In the genomic region with DNA sequence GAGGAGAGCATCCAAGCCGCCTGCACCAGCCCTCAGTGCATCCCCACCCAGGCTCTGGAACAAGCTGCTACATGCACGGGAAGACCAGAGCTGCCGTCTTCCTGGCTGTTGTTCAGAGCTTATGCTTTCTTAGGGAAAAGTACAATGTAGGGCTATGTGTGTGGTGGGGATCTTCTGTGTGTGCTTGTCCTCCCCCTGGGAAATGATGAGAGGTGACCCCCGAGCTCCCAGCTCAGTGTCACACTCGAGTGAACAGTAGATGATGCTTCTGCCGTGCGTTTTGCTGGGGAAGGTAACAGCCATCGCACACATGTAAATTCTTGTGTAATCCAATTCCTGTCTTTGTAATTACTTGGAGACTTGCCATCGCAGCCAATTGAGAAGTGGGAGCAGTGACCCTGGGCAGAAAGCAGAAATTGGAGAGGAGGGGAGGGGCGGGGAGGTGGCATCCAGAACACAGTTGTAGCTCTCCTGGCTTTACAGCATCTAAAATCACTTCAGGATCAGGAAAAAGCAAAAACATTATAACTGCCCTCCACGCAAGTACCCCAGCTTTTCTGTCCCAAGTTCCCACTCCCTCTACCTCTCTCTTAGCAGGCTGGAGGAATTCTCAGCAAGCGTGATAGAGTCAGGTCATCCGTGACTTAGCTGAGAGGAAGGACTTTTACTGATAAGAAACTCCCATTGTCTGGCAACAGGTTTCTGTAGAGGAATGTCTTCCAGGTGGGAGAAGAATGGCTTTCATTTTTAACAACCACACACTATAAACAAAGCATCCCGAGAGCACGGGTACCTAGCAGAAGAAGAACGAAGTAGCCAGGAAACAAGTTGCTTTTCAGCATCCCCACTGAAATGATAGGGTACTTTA, we compare ENCODE assay signal across 11 cellular contexts.
DNase-seq lines count a peak whose midpoint lies in the region; TF ChIP-seq lines count a peak whose summit lies in the region.
"Had no signal": no experiment of that assay in that cellular context is flagged by ENCODE, and none has a peak within 500 bp of the region (broad histone marks: within the 10 kb centered on the region; RNA-seq: fewer than 3 reads in every experiment).

No MANE protein-coding gene starts in this region.

- H2BK120ac ChIP-seq in mesendoderm (ENCODE audit: low read depth, low read length): no peak overlapping the region

- DNase-seq in DMS153 treated with DMSO at 0.1 percent for 48 hours (lab: John Stamatoyannopoulos, UW; ENCODE audit: unreplicated experiment) (peak; percentile 47), NCI-H2107 treated with DMSO at 0.1 percent for 48 hours (lab: John Stamatoyannopoulos, UW; ENCODE audit: unreplicated experiment) (peak; percentile 57), astrocyte of the hippocampus (ENCODE audit: low read depth, low spot score) (peak; percentile 74), mesendoderm (peak; percentile 89), esophagus muscularis mucosa (ENCODE audit: extremely low spot score) (no peak), coronary artery (ENCODE audit: low spot score) (no peak), nucleus accumbens (lab: John Stamatoyannopoulos, UW) (no peak), posterior vena cava (ENCODE audit: low spot score) (no peak)
- DNase-seq: hippocampal formation, T-helper 17 cell had no signal

- H3K27me3 ChIP-seq in mesendoderm (ENCODE audit: insufficient read depth, low read length, poor library complexity) (no peaks in the 10 kb centered on the region), esophagus muscularis mucosa (no peaks in the 10 kb centered on the region)
- H3K27me3 ChIP-seq: right atrium auricular region had no signal

- H3K4me2 ChIP-seq in mesendoderm (ENCODE audit: low read length): no peak overlapping the region

- no peak overlapping the region for H3K9ac ChIP-seq in mesendoderm (ENCODE audit: low read length)

- no peak overlapping the region for H4K5ac ChIP-seq in mesendoderm (ENCODE audit: low read length)

- no peak overlapping the region for H3K27ac ChIP-seq in mesendoderm (ENCODE audit: low read depth, low read length)
- H3K27ac ChIP-seq in esophagus muscularis mucosa (replicated peaks in 1 of 4): no peak overlapping the region
- H3K27ac ChIP-seq in coronary artery: peak overlapping the region in 1 of 2 donors; percentile 8
- H3K27ac ChIP-seq: right atrium auricular region had no signal

- H3K36me3 ChIP-seq in mesendoderm (ENCODE audit: control insufficient read depth, insufficient read depth, low read length): no peaks in the 10 kb centered on the region
- peaks cover 0 to 5% (median 0%) of the 10 kb centered on the region in 4 donors for H3K36me3 ChIP-seq in esophagus muscularis mucosa
- H3K36me3 ChIP-seq: right atrium auricular region had no signal

- no CpG with 5 or more reads among the region's 16 CpGs for WGBS in mesendoderm (ENCODE audit: extremely low coverage, insufficient coverage, low lambda C conversion rate)
- WGBS in esophagus muscularis mucosa: 59% methylated on average over 16 of the region's 16 CpGs

- no peak overlapping the region for H4K8ac ChIP-seq in mesendoderm (ENCODE audit: low read depth, low read length)

- H3K9me3 ChIP-seq in esophagus muscularis mucosa: no peaks in the 10 kb centered on the region
- H3K9me3 ChIP-seq: right atrium auricular region had no signal

- intact Hi-C loops in esophagus muscularis mucosa (cut with DNase I) (no loop called here), posterior vena cava (cut with DNase I) (no loop called here)

- TF ChIP-seq POLR2A in esophagus muscularis mucosa (IDR thresholded peaks at IDR 0.05; ENCODE audit: low read depth): no peak

- H3K23ac ChIP-seq in mesendoderm (ENCODE audit: low read length): no peak overlapping the region

- H2AK5ac ChIP-seq in mesendoderm (ENCODE audit: low read length): no peak overlapping the region

- TF ChIP-seq CTCF in esophagus muscularis mucosa (IDR thresholded peaks at IDR 0.05) (no peak), coronary artery (IDR thresholded peaks at IDR 0.05) (no peak)

- H2BK15ac ChIP-seq in mesendoderm (replicated peaks; ENCODE audit: low read depth): no peak overlapping the region

- no peaks in the 10 kb centered on the region for H3K79me2 ChIP-seq in mesendoderm (ENCODE audit: control insufficient read depth, insufficient read depth, low read length)

- peaks cover 14% of the 10 kb centered on the region for H3K79me1 ChIP-seq in mesendoderm (ENCODE audit: low read length)

- H3K18ac ChIP-seq in mesendoderm (ENCODE audit: low read length): no peak overlapping the region

- no peak overlapping the region for H3K4ac ChIP-seq in mesendoderm (ENCODE audit: low read depth, low read length)

- no peak for TF ChIP-seq EP300 in esophagus muscularis mucosa (IDR thresholded peaks at IDR 0.05)

- H3K4me1 ChIP-seq in mesendoderm (ENCODE audit: control insufficient read depth, low read depth, low read length) (peaks cover 10% of the 10 kb centered on the region), esophagus muscularis mucosa (peaks cover 15 to 60% (median 49%) of the 10 kb centered on the region in 4 donors)

- H2BK5ac ChIP-seq in mesendoderm (ENCODE audit: low read length): no peak overlapping the region

- H3K4me3 ChIP-seq in mesendoderm (ENCODE audit: low read length): no peak overlapping the region
- H3K4me3 ChIP-seq in esophagus muscularis mucosa: no peak overlapping the region
- no peak overlapping the region for H3K4me3 ChIP-seq in coronary artery
- H3K4me3 ChIP-seq: right atrium auricular region had no signal

- no peak overlapping the region for H3K56ac ChIP-seq in mesendoderm (ENCODE audit: low read length)

Comparison
In these comparisons a context has a peak if more than half of its experiments do, and no peak if none do; other contexts are left out.
1. DNase-seq: peak in DMS153 treated with DMSO at 0.1 percent for 48 hours (single experiment), NCI-H2107 treated with DMSO at 0.1 percent for 48 hours (single experiment), astrocyte of the hippocampus (single experiment) and mesendoderm (single experiment); none in esophagus muscularis mucosa (single experiment), coronary artery (single experiment), nucleus accumbens (0 of 56) and posterior vena cava (single experiment).